ENCODE assay signal across 7 cellular contexts in genomic region chr11:16938061-16938460, GRCh38.
"Had no signal": no experiment of that assay in that cellular context is flagged by ENCODE, and none has a peak within 500 bp of the region (broad histone marks: within the 10 kb centered on the region; RNA-seq: fewer than 3 reads in every experiment).

No MANE protein-coding gene starts in this region.

- H3K4me3 Mint-ChIP-seq: IgD-negative memory B cell had no signal

- ATAC-seq: HepG2, K562 had no signal

- H3K27me3 Mint-ChIP-seq: IgD-negative memory B cell had no signal

- DNase-seq: IMR-90, KBM-7, KG1 had no signal

- H3K9me3 Mint-ChIP-seq: IgD-negative memory B cell had no signal

- H3K27ac Mint-ChIP-seq: IgD-negative memory B cell had no signal

- H3K27ac ChIP-seq: HL-60 had no signal

- H3K4me3 ChIP-seq: K562 had no signal
